Comparison of ENCODE assay signal across 11 cellular contexts in the genomic region with DNA sequence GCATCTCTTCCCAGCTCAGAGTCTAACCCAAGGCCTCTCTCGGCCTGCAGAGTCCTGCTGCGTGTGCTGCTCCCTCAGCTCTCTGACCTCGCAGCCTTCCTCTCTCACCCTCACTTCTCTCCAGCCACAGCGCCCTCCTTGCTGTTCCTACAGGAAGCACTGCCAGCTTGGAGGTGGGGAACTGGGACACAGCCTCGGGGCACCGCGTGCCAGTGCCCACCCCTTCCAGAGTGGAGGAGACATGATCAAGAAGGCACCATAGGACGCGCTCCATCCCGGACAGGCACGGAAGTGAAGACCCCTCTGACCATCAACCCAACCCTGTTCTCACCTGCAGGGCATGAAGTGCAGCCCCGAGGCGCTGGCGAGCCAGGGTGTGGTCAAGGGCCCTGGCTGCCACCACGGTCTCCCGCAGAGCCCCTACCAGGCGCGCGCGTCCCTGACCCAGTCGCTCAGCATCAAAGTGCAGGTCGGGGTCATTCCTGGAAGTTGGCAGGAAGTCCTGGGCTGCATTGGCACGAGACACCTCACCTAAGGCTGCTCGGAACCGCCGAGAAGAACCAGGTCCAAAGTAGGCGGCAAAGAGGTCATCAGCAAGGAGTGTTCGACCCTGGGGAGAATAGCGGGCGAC. TPM values are rescaled to one million over a fixed set of nuclear protein-coding genes. Genes with fewer than 3 reads are reported as not detected.
DNase-seq lines count a peak whose midpoint lies in the region; TF ChIP-seq lines count a peak whose summit lies in the region.
"Had no signal": no experiment of that assay in that cellular context is flagged by ENCODE, and none has a peak within 500 bp of the region (broad histone marks: within the 10 kb centered on the region; RNA-seq: fewer than 3 reads in every experiment).

No MANE protein-coding gene starts in this region.

- H3K4me1 ChIP-seq in BLaER1 treated with 17β-estradiol and CSF1 and Interleukin-3, amounts not matched to agents 10 nM and 100 nM = peaks cover 45 to 67% (median 60%) of the 10 kb centered on the region in 10 experiments
- H3K4me1 ChIP-seq in neural progenitor cell (no peaks in the 10 kb centered on the region), mesendoderm (ENCODE audit: control insufficient read depth, low read depth, low read length) (no peaks in the 10 kb centered on the region)

- no peak overlapping the region for H3K4me3 ChIP-seq in BLaER1 treated with 17β-estradiol and CSF1 and Interleukin-3, amounts not matched to agents 10 nM and 100 nM
- H3K4me3 ChIP-seq in H7 (ENCODE audit: insufficient read depth, low read depth, low read length) (no peak overlapping the region), neural progenitor cell (no peak overlapping the region), mesendoderm (ENCODE audit: low read length) (no peak overlapping the region)
- H3K4me3 ChIP-seq: testis had no signal

- H4K8ac ChIP-seq in mesendoderm (ENCODE audit: low read depth, low read length) = no peak overlapping the region

- H2BK15ac ChIP-seq in mesendoderm (replicated peaks; ENCODE audit: low read depth) = no peak overlapping the region

- H3K18ac ChIP-seq in mesendoderm (ENCODE audit: low read length) = no peak overlapping the region

- DNase-seq in H7 (peak; percentile 43), neural progenitor cell (ENCODE audit: low spot score) (no peak), MV-4-11 (lab: John Stamatoyannopoulos, UW) (no peak), endothelial cell (ENCODE audit: low spot score) (no peak), mesendoderm (no peak)
- DNase-seq: activated CD4-positive, alpha-beta T cell treated with anti-CD3 and anti-CD28 coated beads, Interleukin-2, amount 50 U/mL, for 1 hour; NCI-H187 treated with DMSO at 0.1 percent for 48 hours; NCI-H526; testis had no signal

- H3K23ac ChIP-seq in mesendoderm (ENCODE audit: low read length) = no peak overlapping the region

- H3K79me2 ChIP-seq in neural progenitor cell (ENCODE audit: low read depth) = no peaks in the 10 kb centered on the region
- H3K79me2 ChIP-seq in mesendoderm (ENCODE audit: control insufficient read depth, insufficient read depth, low read length) = no peaks in the 10 kb centered on the region

- peaks cover 45% of the 10 kb centered on the region for H3K4me1 Mint-ChIP-seq in dendritic cell treated with granulocyte-macrophage colony-stimulating factor and Interleukin-4, amounts not matched to agents 40 ng/mL and 50 ng/mL, for 4 days (ENCODE audit: low read depth)
- peaks cover 6% of the 10 kb centered on the region for H3K4me1 Mint-ChIP-seq in neural progenitor cell
- H3K4me1 Mint-ChIP-seq in endothelial cell (ENCODE audit: unreplicated experiment) = no peaks in the 10 kb centered on the region

- H3K36me3 Mint-ChIP-seq in dendritic cell treated with granulocyte-macrophage colony-stimulating factor and Interleukin-4, amounts not matched to agents 40 ng/mL and 50 ng/mL, for 4 days (ENCODE audit: low read depth) = peaks cover 29% of the 10 kb centered on the region
- H3K36me3 Mint-ChIP-seq in neural progenitor cell (peaks cover 4% of the 10 kb centered on the region), endothelial cell (ENCODE audit: low read depth, unreplicated experiment) (no peaks in the 10 kb centered on the region)

- H3K79me1 ChIP-seq in mesendoderm (ENCODE audit: low read length) = no peaks in the 10 kb centered on the region

- H3K56ac ChIP-seq in mesendoderm (ENCODE audit: low read length) = no peak overlapping the region

- H3K27me3 Mint-ChIP-seq in dendritic cell treated with granulocyte-macrophage colony-stimulating factor and Interleukin-4, amounts not matched to agents 40 ng/mL and 50 ng/mL, for 4 days = peaks cover 4% of the 10 kb centered on the region
- peaks cover 2% of the 10 kb centered on the region for H3K27me3 Mint-ChIP-seq in neural progenitor cell (ENCODE audit: insufficient read depth, low read depth)
- peaks cover 4% of the 10 kb centered on the region for H3K27me3 Mint-ChIP-seq in endothelial cell (ENCODE audit: unreplicated experiment)

- H3K4me2 ChIP-seq in BLaER1 treated with 17β-estradiol and CSF1 and Interleukin-3, amounts not matched to agents 10 nM and 100 nM = peak overlapping the region in 9 of 11 experiments; percentile 19 to 90 (median 75); a peak in 13 of 22 replicates
- H3K4me2 ChIP-seq in neural progenitor cell = no peak overlapping the region
- no peak overlapping the region for H3K4me2 ChIP-seq in mesendoderm (ENCODE audit: low read length)

- H3K9me3 ChIP-seq in BLaER1 treated with 17β-estradiol and CSF1 and Interleukin-3, amounts not matched to agents 10 nM and 100 nM (replicated peaks in 1 of 11) = no peaks in the 10 kb centered on the region
- no peaks in the 10 kb centered on the region for H3K9me3 ChIP-seq in neural progenitor cell (ENCODE audit: low read depth)
- H3K9me3 ChIP-seq: testis had no signal

- peak overlapping the region in 1 of 11 experiments; percentile 60; a peak in 1 of 22 replicates for H3K27ac ChIP-seq in BLaER1 treated with 17β-estradiol and CSF1 and Interleukin-3, amounts not matched to agents 10 nM and 100 nM
- H3K27ac ChIP-seq in neural progenitor cell = no peak overlapping the region
- H3K27ac ChIP-seq in mesendoderm (ENCODE audit: low read depth, low read length) = no peak overlapping the region
- H3K27ac ChIP-seq: testis had no signal

- H3K27ac Mint-ChIP-seq in dendritic cell treated with granulocyte-macrophage colony-stimulating factor and Interleukin-4, amounts not matched to agents 40 ng/mL and 50 ng/mL, for 4 days = peak overlapping the region; percentile 50
- peak overlapping the region; percentile 34 for H3K27ac Mint-ChIP-seq in neural progenitor cell
- H3K27ac Mint-ChIP-seq in endothelial cell (ENCODE audit: unreplicated experiment) = no peak overlapping the region

- TF ChIP-seq CTCF in neural progenitor cell (IDR thresholded peaks at IDR 0.05) (no peak), endothelial cell (IDR thresholded peaks at IDR 0.05; ENCODE audit: unreplicated experiment) (no peak)

- no peak overlapping the region for H2AFZ ChIP-seq in neural progenitor cell (replicated peaks)

- peaks cover 0 to 34% (median 5%) of the 10 kb centered on the region in 11 experiments; a peak in 10 of 22 replicates for H4K20me1 ChIP-seq in BLaER1 treated with 17β-estradiol and CSF1 and Interleukin-3, amounts not matched to agents 10 nM and 100 nM
- no peaks in the 10 kb centered on the region for H4K20me1 ChIP-seq in neural progenitor cell (ENCODE audit: low read depth)

- no peak overlapping the region for H2AK5ac ChIP-seq in mesendoderm (ENCODE audit: low read length)

- no peaks in the 10 kb centered on the region for H3F3A ChIP-seq in neural progenitor cell (ENCODE audit: low read depth)

- H2BK5ac ChIP-seq in mesendoderm (ENCODE audit: low read length) = no peak overlapping the region

- H3K9me3 Mint-ChIP-seq in dendritic cell treated with granulocyte-macrophage colony-stimulating factor and Interleukin-4, amounts not matched to agents 40 ng/mL and 50 ng/mL, for 4 days = no peaks in the 10 kb centered on the region
- H3K9me3 Mint-ChIP-seq in neural progenitor cell (no peaks in the 10 kb centered on the region), endothelial cell (ENCODE audit: unreplicated experiment) (no peaks in the 10 kb centered on the region)

- no peaks in the 10 kb centered on the region for H3K27me3 ChIP-seq in BLaER1 treated with 17β-estradiol and CSF1 and Interleukin-3, amounts not matched to agents 10 nM and 100 nM
- H3K27me3 ChIP-seq in H7 (ENCODE audit: control insufficient read depth, insufficient read depth, low read length) (no peaks in the 10 kb centered on the region), neural progenitor cell (no peaks in the 10 kb centered on the region), mesendoderm (ENCODE audit: insufficient read depth, low read length, poor library complexity) (no peaks in the 10 kb centered on the region)
- H3K27me3 ChIP-seq: testis had no signal

- peak overlapping the region in 2 of 11 experiments; percentile 35 to 50; a peak in 1 of 22 replicates for H3K9ac ChIP-seq in BLaER1 treated with 17β-estradiol and CSF1 and Interleukin-3, amounts not matched to agents 10 nM and 100 nM
- H3K9ac ChIP-seq in neural progenitor cell (no peak overlapping the region), mesendoderm (ENCODE audit: low read length) (no peak overlapping the region)

- no peak overlapping the region for H3K4me3 Mint-ChIP-seq in dendritic cell treated with granulocyte-macrophage colony-stimulating factor and Interleukin-4, amounts not matched to agents 40 ng/mL and 50 ng/mL, for 4 days
- H3K4me3 Mint-ChIP-seq in neural progenitor cell = no peak overlapping the region
- no peak overlapping the region for H3K4me3 Mint-ChIP-seq in endothelial cell (ENCODE audit: unreplicated experiment)

- peaks cover 28 to 34% (median 32%) of the 10 kb centered on the region in 11 experiments for H3K36me3 ChIP-seq in BLaER1 treated with 17β-estradiol and CSF1 and Interleukin-3, amounts not matched to agents 10 nM and 100 nM
- H3K36me3 ChIP-seq in H7 (replicated peaks; ENCODE audit: control insufficient read depth, insufficient read depth, low read length) (peaks cover 9% of the 10 kb centered on the region), neural progenitor cell (no peaks in the 10 kb centered on the region), mesendoderm (ENCODE audit: control insufficient read depth, insufficient read depth, low read length) (peaks cover 4% of the 10 kb centered on the region)

- WGBS in mesendoderm (ENCODE audit: extremely low coverage, insufficient coverage, low lambda C conversion rate) = no CpG with 5 or more reads among the region's 30 CpGs

- intact Hi-C loops in dendritic cell treated with granulocyte-macrophage colony-stimulating factor and Interleukin-4, amounts not matched to agents 40 ng/mL and 50 ng/mL, for 4 days (cut with micrococcal nuclease) = no loop called here

- no peak overlapping the region for H2BK120ac ChIP-seq in mesendoderm (ENCODE audit: low read depth, low read length)

- H4K5ac ChIP-seq in mesendoderm (ENCODE audit: low read length) = no peak overlapping the region

- H3K4ac ChIP-seq in mesendoderm (ENCODE audit: low read depth, low read length) = no peak overlapping the region

RNA-seq across cellular contexts. Expression of a gene that starts 1.4 kb away (rescaled TPM):
- 0.44 and 2.1 TPM in 2 replicates for total RNA-seq in H7 (2014; rRNA removed; shearing (Covaris generic))
- total RNA-seq in neural progenitor cell (ENCODE audit: low replicate concordance) (0.15 and 0.34 TPM in 2 replicates), endothelial cell (ENCODE audit: unreplicated experiment) (0.74 TPM)
- 0.58 TPM for polyA plus RNA-seq in mesendoderm (2013, experiment 1 of 2)
- 0.53 TPM for polyA plus RNA-seq in mesendoderm (2013, experiment 2 of 2)

RNA-seq across cellular contexts. Expression of a gene that starts 13.3 kb away (rescaled TPM):
- 1.8 and 7.7 TPM in 2 replicates for total RNA-seq in H7 (2014; rRNA removed; shearing (Covaris generic))
- total RNA-seq in neural progenitor cell (ENCODE audit: low replicate concordance) (10.1 and 11.9 TPM in 2 replicates), endothelial cell (ENCODE audit: unreplicated experiment) (2.4 TPM)
- 0.42 TPM for polyA plus RNA-seq in mesendoderm (2013, experiment 1 of 2)
- polyA plus RNA-seq in mesendoderm (2013, experiment 2 of 2) = 0.88 TPM

RNA-seq across cellular contexts. Expression of a gene that starts 19.8 kb away (rescaled TPM):
- total RNA-seq in H7 (2014; rRNA removed; shearing (Covaris generic)) = 114 and 115 TPM in 2 replicates
- 34.1 and 66.8 TPM in 2 replicates for total RNA-seq in neural progenitor cell (ENCODE audit: low replicate concordance)
- total RNA-seq in endothelial cell (ENCODE audit: unreplicated experiment) = 53.0 TPM
- polyA plus RNA-seq in mesendoderm (2013, experiment 1 of 2) = 63.4 TPM
- 64.0 TPM for polyA plus RNA-seq in mesendoderm (2013, experiment 2 of 2)

RNA-seq across cellular contexts. Expression of a gene that starts 31.0 kb away (rescaled TPM):
- 108 and 150 TPM in 2 replicates for total RNA-seq in H7 (2014; rRNA removed; shearing (Covaris generic))
- 105 and 125 TPM in 2 replicates for total RNA-seq in neural progenitor cell (ENCODE audit: low replicate concordance)
- 57.1 TPM for total RNA-seq in endothelial cell (ENCODE audit: unreplicated experiment)
- 153 TPM for polyA plus RNA-seq in mesendoderm (2013, experiment 1 of 2)
- polyA plus RNA-seq in mesendoderm (2013, experiment 2 of 2) = 155 TPM

RNA-seq across cellular contexts. Expression of a gene that starts 35.9 kb away (rescaled TPM):
- 19.5 and 28.4 TPM in 2 replicates for total RNA-seq in H7 (2014; rRNA removed; shearing (Covaris generic))
- total RNA-seq in neural progenitor cell (ENCODE audit: low replicate concordance) (45.5 and 50.9 TPM in 2 replicates), endothelial cell (ENCODE audit: unreplicated experiment) (16.1 TPM)
- polyA plus RNA-seq in mesendoderm (2013, experiment 1 of 2) = 5.4 TPM
- 5.3 TPM for polyA plus RNA-seq in mesendoderm (2013, experiment 2 of 2)

Comparison
In these comparisons a context has a peak if more than half of its experiments do, and no peak if none do; other contexts are left out.
1. H3K4me2 ChIP-seq: peak in BLaER1 treated with 17β-estradiol and CSF1 and Interleukin-3, amounts not matched to agents 10 nM and 100 nM (9 of 11); none in neural progenitor cell (single experiment) and mesendoderm (single experiment).